ENCODE assay signal across 8 cellular contexts in the genomic region with DNA sequence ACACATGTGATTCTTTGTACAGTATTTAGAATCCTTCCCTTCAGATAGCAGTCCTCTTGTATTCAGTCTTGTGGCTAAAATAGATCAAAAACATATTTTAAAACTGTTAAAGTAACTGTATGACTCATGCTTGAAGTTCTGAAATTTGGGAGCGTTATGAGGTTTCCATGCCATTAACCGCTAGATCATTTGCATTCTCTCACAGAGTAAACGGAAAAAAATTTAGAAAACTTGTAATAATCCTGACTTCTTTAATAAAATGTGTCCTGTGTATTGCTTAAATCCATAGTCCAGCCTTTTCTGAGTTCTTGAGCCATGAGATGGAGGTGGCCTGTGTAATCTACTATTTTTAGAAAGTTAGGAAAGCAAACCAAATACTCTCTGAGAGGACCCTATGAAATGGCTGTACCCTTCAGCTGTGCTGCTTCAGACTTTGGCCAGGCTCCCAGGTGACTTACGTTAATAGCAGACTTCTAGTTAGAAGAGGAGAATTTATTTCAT. TPM values are rescaled to one million over a fixed set of nuclear protein-coding genes. Genes with fewer than 3 reads are reported as not detected.
DNase-seq lines count a peak whose midpoint lies in the region; ATAC-seq and TF ChIP-seq lines count a peak whose summit lies in the region.

No MANE protein-coding gene starts in this region.

- peak; percentile 68 for ATAC-seq in GM21786 (IDR thresholded peaks at IDR 0.05; ENCODE audit: unreplicated experiment)

- H3K36me3 Mint-ChIP-seq in endothelial cell (ENCODE audit: low read depth, unreplicated experiment), result peaks cover 11% of the 10 kb centered on the region

- H3K9me3 Mint-ChIP-seq in endothelial cell (ENCODE audit: unreplicated experiment), result no peaks in the 10 kb centered on the region

- no peak for TF ChIP-seq CTCF in GM10266 (IDR thresholded peaks at IDR 0.05; ENCODE audit: control insufficient read depth, insufficient read depth, low read depth, missing control alignments)
- no peak for TF ChIP-seq CTCF in astrocyte of the spinal cord (IDR thresholded peaks at IDR 0.05; ENCODE audit: low read depth, low read length)
- no peak for TF ChIP-seq CTCF in endothelial cell (IDR thresholded peaks at IDR 0.05; ENCODE audit: unreplicated experiment)

- no peak overlapping the region for H3K4me3 ChIP-seq in astrocyte of the spinal cord (ENCODE audit: low read depth, low read length)

- peaks cover 5% of the 10 kb centered on the region for H3K4me1 Mint-ChIP-seq in endothelial cell (ENCODE audit: unreplicated experiment)

- in situ Hi-C loops in astrocyte of the spinal cord (cut with HindIII; ENCODE audit: low sequenced_read_pairs), result no loop called here

- peak; percentile 19 for DNase-seq in GM10266 (ENCODE audit: extremely low spot score)
- DNase-seq in Kasumi-1 (lab: John Stamatoyannopoulos, UW), result peak; percentile 31 to 32
- peak; percentile 89 for DNase-seq in astrocyte of the spinal cord (ENCODE audit: low read depth, low spot score)
- DNase-seq in medulla oblongata (ENCODE audit: extremely low spot score), result peak; percentile 70
- no peak for DNase-seq in endothelial cell (ENCODE audit: low spot score)
- DNase-seq in NCI-H1417 treated with DMSO at 0.1 percent for 48 hours (lab: John Stamatoyannopoulos, UW), result no peak
- DNase-seq in activated gamma-delta T cell (lab: John Stamatoyannopoulos, UW), result no peak

- no peak overlapping the region for H3K4me3 Mint-ChIP-seq in endothelial cell (ENCODE audit: unreplicated experiment)

- peaks cover 1% of the 10 kb centered on the region for H3K27me3 Mint-ChIP-seq in endothelial cell (ENCODE audit: unreplicated experiment)

- no peak overlapping the region for H3K27ac Mint-ChIP-seq in endothelial cell (ENCODE audit: unreplicated experiment)

RNA-seq across cellular contexts. Expression of a gene that starts 33.8 kb away (rescaled TPM):
- 54.1 TPM for total RNA-seq in endothelial cell (ENCODE audit: unreplicated experiment)

Comparison
In these comparisons a context has a peak if more than half of its experiments do, and no peak if none do; other contexts are left out.
1. DNase-seq: peak in GM10266 (single experiment), Kasumi-1 (2 of 2), astrocyte of the spinal cord (single experiment) and medulla oblongata (single experiment); none in endothelial cell (single experiment), NCI-H1417 treated with DMSO at 0.1 percent for 48 hours (single experiment) and activated gamma-delta T cell (single experiment).